8 cellular contexts compared by ENCODE assay signal in genomic region chr10:29130190-29130673, GRCh38.
DNase-seq lines count a peak whose midpoint lies in the region; ATAC-seq and TF ChIP-seq lines count a peak whose summit lies in the region.

No MANE protein-coding gene starts in this region.

- CTCF ChIA-PET in RWPE1 (lab: Yijun Ruan, JAX), result interaction anchor here (0.6 to 2.1 kb wide), 5 partner anchors 10 to 466 kb away, joined by 3 to 26 read pairs (median 4); no protein-coding TSS in a partner anchor

- H3K27ac ChIP-seq in RWPE1, result no peak overlapping the region
- no peak overlapping the region for H3K27ac ChIP-seq in aorta (ENCODE audit: low read depth in 1 of 2, low read length in 2 of 2)
- no peak overlapping the region for H3K27ac ChIP-seq in neuronal stem cell (replicated peaks; ENCODE audit: low read length)

- H3K79me1 ChIP-seq in neuronal stem cell (ENCODE audit: low read depth, low read length), result no peaks in the 10 kb centered on the region

- 51 to 64% methylated on average over 1 of the region's 1 CpG for WGBS in aorta, 2 donors
- no CpG with 5 or more reads among the region's 1 CpG for WGBS in neuronal stem cell (ENCODE audit: extremely low coverage in 2 of 2, insufficient read length in 2 of 2, insufficient replicate concordance in 1 of 2), 2 donors

- H3K4me2 ChIP-seq in neuronal stem cell (ENCODE audit: insufficient read depth, low read length, poor library complexity, severe bottlenecking), result no peak overlapping the region

- H2BK15ac ChIP-seq in neuronal stem cell (ENCODE audit: low read length), result no peak overlapping the region

- POLR2A ChIA-PET in RWPE1 (lab: Yijun Ruan, JAX; ENCODE audit: low non-redundant PET), result no interaction called here

- H2BK5ac ChIP-seq in neuronal stem cell (ENCODE audit: low read length), result no peak overlapping the region

- no peak overlapping the region for H2BK120ac ChIP-seq in neuronal stem cell (ENCODE audit: low read depth, low read length)

- in situ Hi-C loops in GM13977 (cut with MboI; ENCODE audit: low pct_unique_long_range_greater_than_20kb, low sequenced_read_pairs, unreplicated experiment), result no loop called here

- no peak overlapping the region for H2BK12ac ChIP-seq in neuronal stem cell (ENCODE audit: low read length)

- no peak overlapping the region for H2AK5ac ChIP-seq in neuronal stem cell (ENCODE audit: low read depth, low read length)

- H4K91ac ChIP-seq in neuronal stem cell (ENCODE audit: low read depth, low read length, poor library complexity), result no peak overlapping the region

- H3K36me3 ChIP-seq in aorta (ENCODE audit: control insufficient read depth in 1 of 2, insufficient read depth in 2 of 2, low read length in 1 of 2) (no peaks in the 10 kb centered on the region), neuronal stem cell (replicated peaks in 1 of 2; ENCODE audit: control insufficient read depth in 2 of 2, insufficient read depth in 2 of 2, low read length in 2 of 2) (no peaks in the 10 kb centered on the region)

- H3K27me3 ChIP-seq in aorta (ENCODE audit: control insufficient read depth in 1 of 2, insufficient read depth in 2 of 2, low read length in 1 of 2) (no peaks in the 10 kb centered on the region), neuronal stem cell (ENCODE audit: control insufficient read depth in 3 of 3, insufficient read depth in 3 of 3, low read depth in 1 of 3, low read length in 3 of 3) (no peaks in the 10 kb centered on the region)

- no peaks in the 10 kb centered on the region for H3K4me1 ChIP-seq in aorta (ENCODE audit: control insufficient read depth in 1 of 2, insufficient read depth in 2 of 2, low read length in 2 of 2)
- H3K4me1 ChIP-seq in neuronal stem cell (ENCODE audit: control insufficient read depth in 2 of 2, insufficient read depth in 1 of 2, low read depth in 1 of 2, low read length in 2 of 2), result peaks cover 0 to 4% of the 10 kb centered on the region in 2 donors

- H4K8ac ChIP-seq in neuronal stem cell (ENCODE audit: low read depth, low read length), result no peak overlapping the region

- H3K9me3 ChIP-seq in aorta (ENCODE audit: control insufficient read depth, low read length) (no peaks in the 10 kb centered on the region), neuronal stem cell (replicated peaks in 1 of 2; ENCODE audit: control insufficient read depth in 2 of 2, insufficient read depth in 1 of 2, low read depth in 1 of 2, low read length in 2 of 2) (no peaks in the 10 kb centered on the region)

- H3K4me3 ChIP-seq in aorta (ENCODE audit: low read length in 2 of 2), result no peak overlapping the region
- H3K4me3 ChIP-seq in neuronal stem cell (ENCODE audit: low read length in 2 of 2), result no peak overlapping the region

- H3K4ac ChIP-seq in neuronal stem cell (ENCODE audit: low read length), result no peak overlapping the region

- intact Hi-C loops in aorta (cut with DNase I), result loop anchor here (5.0 kb wide), 1 partner anchor 468 kb away; no protein-coding TSS in a partner anchor

- H3K18ac ChIP-seq in neuronal stem cell (ENCODE audit: low read length), result no peak overlapping the region

- no peak overlapping the region for H2AFZ ChIP-seq in neuronal stem cell (ENCODE audit: low read length)

- no peak overlapping the region for H3K9ac ChIP-seq in neuronal stem cell (ENCODE audit: low read depth, low read length, poor library complexity)

- H3K14ac ChIP-seq in neuronal stem cell (ENCODE audit: low read length), result no peak overlapping the region

- ATAC-seq in aorta (ENCODE audit: low FRiP score) (no peak), GM21381 (IDR thresholded peaks at IDR 0.05; ENCODE audit: unreplicated experiment) (no peak), GM21526 (IDR thresholded peaks at IDR 0.05; ENCODE audit: low FRiP score, unreplicated experiment) (no peak)

- TF ChIP-seq CTCF in GM13977 (IDR thresholded peaks at IDR 0.05; ENCODE audit: extremely low read depth, insufficient read depth, missing control alignments), result peak; percentile 45
- TF ChIP-seq CTCF in RWPE1 (conservative IDR thresholded peaks at IDR 0.05; ENCODE audit: low read depth), result peak; percentile 72

- peak; percentile 38 for DNase-seq in A172 (ENCODE audit: low spot score)
- DNase-seq in GM13977 (ENCODE audit: low spot score), result peak; percentile 26
- DNase-seq in RWPE1 (ENCODE audit: low spot score), result peak; percentile 35
- DNase-seq in iPS-NIHi11 (ENCODE audit: low spot score), result peak; percentile 54
- no peak for DNase-seq in aorta
- DNase-seq in neuronal stem cell (ENCODE audit: low spot score), result no peak

- H3K23ac ChIP-seq in neuronal stem cell (ENCODE audit: low read depth, low read length, poor library complexity), result no peak overlapping the region

Comparison
In these comparisons a context has a peak if more than half of its experiments do, and no peak if none do; other contexts are left out.
1. DNase-seq: peak in A172 (single experiment), GM13977 (single experiment), RWPE1 (single experiment) and iPS-NIHi11 (single experiment); none in aorta (0 of 2) and neuronal stem cell (single experiment).